ENCODE assay signal across 13 cellular contexts in genomic region chr14:104461676-104462443, GRCh38.
DNase-seq lines count a peak whose midpoint lies in the region; ATAC-seq, FAIRE-seq and TF ChIP-seq lines count a peak whose summit lies in the region.
"Had no signal": no experiment of that assay in that cellular context is flagged by ENCODE, and none has a peak within 500 bp of the region (broad histone marks: within the 10 kb centered on the region; RNA-seq: fewer than 3 reads in every experiment).

No MANE protein-coding gene starts in this region.

- H4K91ac ChIP-seq in H1 (replicated peaks; ENCODE audit: insufficient read length, low read length) (no peak overlapping the region), neuronal stem cell (ENCODE audit: low read depth, low read length, poor library complexity) (no peak overlapping the region)

- no peak for TF ChIP-seq POLR2A in H1 (IDR thresholded peaks at IDR 0.05; ENCODE audit: control extremely low read depth in 1 of 2, low read depth in 2 of 2, low read length in 2 of 2)

- no peaks in the 10 kb centered on the region for H3K9me3 ChIP-seq in BLaER1 treated with 17β-estradiol and CSF1 and Interleukin-3, amounts not matched to agents 10 nM and 100 nM (replicated peaks in 1 of 11)
- H3K9me3 ChIP-seq in HUES64 (ENCODE audit: insufficient read depth, low read depth, low read length) (no peaks in the 10 kb centered on the region), H1 (ENCODE audit: insufficient read depth in 2 of 2, low read depth in 1 of 2, low read length in 1 of 2) (no peaks in the 10 kb centered on the region), neuronal stem cell (replicated peaks in 1 of 2; ENCODE audit: control insufficient read depth in 2 of 2, insufficient read depth in 1 of 2, low read depth in 1 of 2, low read length in 2 of 2) (no peaks in the 10 kb centered on the region)
- H3K9me3 ChIP-seq: thoracic aorta had no signal

- H2AFZ ChIP-seq in H1 (ENCODE audit: low read length) (peak overlapping the region; percentile 44; the same call in 1 of the 2 replicates), neuronal stem cell (ENCODE audit: low read length) (peak overlapping the region; percentile 71)

- POLR2A ChIA-PET in H1 (lab: Charles Lee; ENCODE audit: partially characterized antibody): no interaction called here

- no peak overlapping the region for H3K4me3 Mint-ChIP-seq in activated T-cell treated with anti-CD3 and anti-CD28 coated beads, Interleukin-2, amount 50 U/mL, for 24 hours
- H3K4me3 Mint-ChIP-seq: activated CD4-positive, alpha-beta memory T cell treated with anti-CD3 and anti-CD28 coated beads, Interleukin-2, amount 10 ng/mL, durations not matched to agents 7 days and 5 days had no signal

- no peak overlapping the region for H2BK120ac ChIP-seq in H1 (replicated peaks; ENCODE audit: low read depth, low read length)
- no peak overlapping the region for H2BK120ac ChIP-seq in neuronal stem cell (ENCODE audit: low read depth, low read length)

- no peaks in the 10 kb centered on the region for H3K79me2 ChIP-seq in H1 (ENCODE audit: control insufficient read depth in 1 of 2, insufficient read depth in 2 of 2, low read length in 2 of 2)

- no peak overlapping the region for H3K27ac Mint-ChIP-seq in activated T-cell treated with anti-CD3 and anti-CD28 coated beads, Interleukin-2, amount 50 U/mL, for 24 hours
- H3K27ac Mint-ChIP-seq: activated CD4-positive, alpha-beta memory T cell treated with anti-CD3 and anti-CD28 coated beads, Interleukin-2, amount 10 ng/mL, durations not matched to agents 7 days and 5 days had no signal

- H2AK5ac ChIP-seq in H1 (ENCODE audit: low read depth, low read length): no peak overlapping the region
- peak overlapping the region; percentile 77 for H2AK5ac ChIP-seq in neuronal stem cell (ENCODE audit: low read depth, low read length)

- no peak for TF ChIP-seq CTCF in H1 (IDR thresholded peaks at IDR 0.05; ENCODE audit: control extremely low read depth in 1 of 3, insufficient read depth in 1 of 3, low read depth in 1 of 3, low read length in 3 of 3)

- TF ChIP-seq RAD21 in H1 (IDR thresholded peaks at IDR 0.05 in 1 of 2, conservative IDR thresholded peaks at IDR 0.05 in 1 of 2; ENCODE audit: low read depth in 2 of 2, low read length in 2 of 2): no peak

- H2BK20ac ChIP-seq in H1 (ENCODE audit: low read length): no peak overlapping the region

- peaks cover 5 to 9% (median 6%) of the 10 kb centered on the region in 10 experiments; a peak in 13 of 20 replicates for H3K4me1 ChIP-seq in BLaER1 treated with 17β-estradiol and CSF1 and Interleukin-3, amounts not matched to agents 10 nM and 100 nM
- peaks cover 6% of the 10 kb centered on the region; the same call in 1 of the 2 replicates for H3K4me1 ChIP-seq in HUES64 (ENCODE audit: insufficient read depth, low read length)
- peaks cover 0 to 10% (median 4%) of the 10 kb centered on the region in 4 experiments; a peak in 5 of 7 replicates for H3K4me1 ChIP-seq in H1 (replicated peaks in 1 of 4; ENCODE audit: control insufficient read depth in 3 of 4, insufficient read depth in 4 of 4, low read length in 3 of 4)
- H3K4me1 ChIP-seq in neuronal stem cell (ENCODE audit: control insufficient read depth in 2 of 2, insufficient read depth in 1 of 2, low read depth in 1 of 2, low read length in 2 of 2): peaks cover 3 to 6% of the 10 kb centered on the region in 2 donors

- H2BK15ac ChIP-seq in H1 (ENCODE audit: low read length) (no peak overlapping the region), neuronal stem cell (ENCODE audit: low read length) (peak overlapping the region; percentile 75)

- H3K4ac ChIP-seq in H1 (replicated peaks; ENCODE audit: insufficient read length, low read depth, low read length): no peak overlapping the region
- peak overlapping the region; percentile 70 for H3K4ac ChIP-seq in neuronal stem cell (ENCODE audit: low read length)

- WGBS in HUES64: 2% methylated on average over 66 of the region's 66 CpGs
- 8% methylated on average over 26 of the region's 66 CpGs; no CpG with 5 or more reads in 1 of the 2 experiments for WGBS in H1 (ENCODE audit: extremely low coverage in 1 of 2, insufficient coverage in 1 of 2, insufficient read length in 1 of 2, insufficient replicate concordance in 2 of 2, low coverage in 1 of 2, low lambda C conversion rate in 2 of 2, missing lambda C conversion rate in 1 of 2), 2 experiments
- no CpG with 5 or more reads among the region's 66 CpGs for WGBS in neuronal stem cell (ENCODE audit: extremely low coverage in 2 of 2, insufficient read length in 2 of 2, insufficient replicate concordance in 1 of 2), 2 donors

- peak overlapping the region; percentile 60 to 83 (median 76) for H3K4me2 ChIP-seq in BLaER1 treated with 17β-estradiol and CSF1 and Interleukin-3, amounts not matched to agents 10 nM and 100 nM
- peak overlapping the region; percentile 83 to 93 for H3K4me2 ChIP-seq in H1 (ENCODE audit: insufficient read depth in 1 of 2, low read depth in 2 of 2, low read length in 2 of 2)
- peak overlapping the region; percentile 98 for H3K4me2 ChIP-seq in neuronal stem cell (ENCODE audit: insufficient read depth, low read length, poor library complexity, severe bottlenecking)

- H3K14ac ChIP-seq in H1 (ENCODE audit: insufficient read length) (no peak overlapping the region), neuronal stem cell (ENCODE audit: low read length) (peak overlapping the region; percentile 87)

- peaks cover 34 to 50% (median 42%) of the 10 kb centered on the region in 11 experiments for H3K27me3 ChIP-seq in BLaER1 treated with 17β-estradiol and CSF1 and Interleukin-3, amounts not matched to agents 10 nM and 100 nM
- peaks cover 50% of the 10 kb centered on the region for H3K27me3 ChIP-seq in HUES64 (ENCODE audit: insufficient read depth, low read length)
- H3K27me3 ChIP-seq in H1 (replicated peaks in 1 of 4; ENCODE audit: control insufficient read depth in 3 of 4, extremely low read depth in 1 of 4, insufficient read depth in 3 of 4, low read length in 3 of 4): peaks cover 11 to 28% (median 23%) of the 10 kb centered on the region in 4 experiments
- peaks cover 0 to 71% (median 8%) of the 10 kb centered on the region in 3 experiments for H3K27me3 ChIP-seq in neuronal stem cell (ENCODE audit: control insufficient read depth in 3 of 3, insufficient read depth in 3 of 3, low read depth in 1 of 3, low read length in 3 of 3)

- H4K20me1 ChIP-seq in BLaER1 treated with 17β-estradiol and CSF1 and Interleukin-3, amounts not matched to agents 10 nM and 100 nM: no peaks in the 10 kb centered on the region; a peak in 1 of 22 replicates
- peaks cover 0 to 5% of the 10 kb centered on the region in 2 experiments for H4K20me1 ChIP-seq in H1 (replicated peaks in 1 of 2; ENCODE audit: control insufficient read depth in 1 of 2, insufficient read depth in 2 of 2, low read length in 2 of 2)

- H4K8ac ChIP-seq in H1 (ENCODE audit: extremely low read depth, insufficient read depth, low read length): peak overlapping the region; percentile 79; the same call in 1 of the 2 replicates
- H4K8ac ChIP-seq in neuronal stem cell (ENCODE audit: low read depth, low read length): no peak overlapping the region

- peaks cover 10% of the 10 kb centered on the region; the same call in 1 of the 2 replicates for H3K23me2 ChIP-seq in H1 (ENCODE audit: low read depth, low read length)

- H3K27me3 Mint-ChIP-seq in activated T-cell treated with anti-CD3 and anti-CD28 coated beads, Interleukin-2, amount 50 U/mL, for 24 hours: peaks cover 61% of the 10 kb centered on the region

- no peaks in the 10 kb centered on the region for H3K36me3 Mint-ChIP-seq in activated T-cell treated with anti-CD3 and anti-CD28 coated beads, Interleukin-2, amount 50 U/mL, for 24 hours (ENCODE audit: low read depth)

- H3K36me3 ChIP-seq in BLaER1 treated with 17β-estradiol and CSF1 and Interleukin-3, amounts not matched to agents 10 nM and 100 nM: no peaks in the 10 kb centered on the region
- H3K36me3 ChIP-seq in HUES64 (ENCODE audit: insufficient read depth, low read length) (no peaks in the 10 kb centered on the region), H1 (ENCODE audit: control insufficient read depth in 2 of 4, insufficient read depth in 4 of 4, low read length in 3 of 4) (no peaks in the 10 kb centered on the region), neuronal stem cell (replicated peaks in 1 of 2; ENCODE audit: control insufficient read depth in 2 of 2, insufficient read depth in 2 of 2, low read length in 2 of 2) (no peaks in the 10 kb centered on the region)
- H3K36me3 ChIP-seq: thoracic aorta had no signal

- H3K56ac ChIP-seq in H1 (replicated peaks; ENCODE audit: insufficient read length, low read depth, low read length): no peak overlapping the region

- peak overlapping the region; percentile 20 to 61 (median 40); a peak in 14 of 20 replicates for H3K4me3 ChIP-seq in BLaER1 treated with 17β-estradiol and CSF1 and Interleukin-3, amounts not matched to agents 10 nM and 100 nM
- H3K4me3 ChIP-seq in HUES64 (ENCODE audit: low read length) (peak overlapping the region; percentile 59), H1 (ENCODE audit: extremely low read depth in 1 of 4, insufficient read depth in 2 of 4, low read depth in 3 of 4, low read length in 4 of 4) (peak overlapping the region; percentile 27 to 72 (median 44)), neuronal stem cell (ENCODE audit: low read length in 2 of 2) (peak overlapping the region in 1 of 2 donors; percentile 87)

- no peak overlapping the region for H3K27ac ChIP-seq in BLaER1 treated with 17β-estradiol and CSF1 and Interleukin-3, amounts not matched to agents 10 nM and 100 nM
- H3K27ac ChIP-seq in HUES64 (ENCODE audit: low read depth, low read length) (no peak overlapping the region), H1 (ENCODE audit: low read depth, low read length) (no peak overlapping the region), neuronal stem cell (replicated peaks; ENCODE audit: low read length) (no peak overlapping the region)
- H3K27ac ChIP-seq: thoracic aorta had no signal

- peak in 1 of 2 experiments; percentile 51 for DNase-seq in H1 (ENCODE audit: low read depth in 1 of 2, low spot score in 2 of 2)
- peak; percentile 23 for DNase-seq in neuronal stem cell (ENCODE audit: low spot score)
- no peak for DNase-seq in activated T-cell treated with anti-CD3 and anti-CD28 coated beads, Interleukin-2, amount 50 U/mL, for 24 hours
- no peak for DNase-seq in RCC 7860 (ENCODE audit: low spot score)
- DNase-seq: activated CD4-positive, alpha-beta memory T cell treated with anti-CD3 and anti-CD28 coated beads, Interleukin-2, amount 10 ng/mL, durations not matched to agents 7 days and 5 days; DMS153; SIG-M5 had no signal

- FAIRE-seq in H1 (lab: Jason Lieb, UNC) (no peak), RCC 7860 (lab: Jason Lieb, UNC) (no peak)
- FAIRE-seq: H54 had no signal

- H2BK5ac ChIP-seq in H1 (ENCODE audit: low read depth, low read length) (no peak overlapping the region), neuronal stem cell (ENCODE audit: low read length) (peak overlapping the region; percentile 63)

- H3K18ac ChIP-seq in H1 (ENCODE audit: extremely low read depth, low read length) (no peak overlapping the region), neuronal stem cell (ENCODE audit: low read length) (peak overlapping the region; percentile 97)

- ATAC-seq in HG03135 (IDR thresholded peaks at IDR 0.05; ENCODE audit: unreplicated experiment): no peak
- ATAC-seq in GM19035 (IDR thresholded peaks at IDR 0.05; ENCODE audit: unreplicated experiment): no peak

- H4K5ac ChIP-seq in H1 (ENCODE audit: insufficient read length, low read depth, low read length): no peak overlapping the region

- H2BK12ac ChIP-seq in H1 (ENCODE audit: low read depth, low read length) (no peak overlapping the region), neuronal stem cell (ENCODE audit: low read length) (no peak overlapping the region)

- H3K4me1 Mint-ChIP-seq in activated T-cell treated with anti-CD3 and anti-CD28 coated beads, Interleukin-2, amount 50 U/mL, for 24 hours (ENCODE audit: low read depth): no peaks in the 10 kb centered on the region

- H3K23ac ChIP-seq in H1 (ENCODE audit: insufficient read length) (no peak overlapping the region), neuronal stem cell (ENCODE audit: low read depth, low read length, poor library complexity) (peak overlapping the region; percentile 39)

- CTCF ChIA-PET in H1 (lab: Charles Lee; ENCODE audit: partially characterized antibody): interaction anchor here (0.5 to 1.7 kb wide), 5 partner anchors 19 to 333 kb away, joined by 3 to 4 read pairs (median 3); no protein-coding TSS in a partner anchor

- peak overlapping the region in 1 of 11 experiments; percentile 69; a peak in 1 of 22 replicates for H3K9ac ChIP-seq in BLaER1 treated with 17β-estradiol and CSF1 and Interleukin-3, amounts not matched to agents 10 nM and 100 nM
- H3K9ac ChIP-seq in HUES64 (ENCODE audit: low read depth, low read length) (no peak overlapping the region), H1 (replicated peaks in 1 of 4; ENCODE audit: extremely low read depth in 1 of 4, low read depth in 3 of 4, low read length in 3 of 4) (peak overlapping the region in 1 of 4 experiments; percentile 35; a peak in 1 of 7 replicates), neuronal stem cell (ENCODE audit: low read depth, low read length, poor library complexity) (peak overlapping the region; percentile 86)

- no peak for TF ChIP-seq EP300 in H1 (IDR thresholded peaks at IDR 0.05; ENCODE audit: borderline replicate concordance in 1 of 2, low read depth in 2 of 2, low read length in 2 of 2)

- H3K79me1 ChIP-seq in H1 (ENCODE audit: low read depth, low read length): no peaks in the 10 kb centered on the region
- no peaks in the 10 kb centered on the region for H3K79me1 ChIP-seq in neuronal stem cell (ENCODE audit: low read depth, low read length)

- H3K9me3 Mint-ChIP-seq in activated T-cell treated with anti-CD3 and anti-CD28 coated beads, Interleukin-2, amount 50 U/mL, for 24 hours: no peaks in the 10 kb centered on the region
- H3K9me3 Mint-ChIP-seq: activated CD4-positive, alpha-beta memory T cell treated with anti-CD3 and anti-CD28 coated beads, Interleukin-2, amount 10 ng/mL, durations not matched to agents 7 days and 5 days had no signal
